In the genomic region with DNA sequence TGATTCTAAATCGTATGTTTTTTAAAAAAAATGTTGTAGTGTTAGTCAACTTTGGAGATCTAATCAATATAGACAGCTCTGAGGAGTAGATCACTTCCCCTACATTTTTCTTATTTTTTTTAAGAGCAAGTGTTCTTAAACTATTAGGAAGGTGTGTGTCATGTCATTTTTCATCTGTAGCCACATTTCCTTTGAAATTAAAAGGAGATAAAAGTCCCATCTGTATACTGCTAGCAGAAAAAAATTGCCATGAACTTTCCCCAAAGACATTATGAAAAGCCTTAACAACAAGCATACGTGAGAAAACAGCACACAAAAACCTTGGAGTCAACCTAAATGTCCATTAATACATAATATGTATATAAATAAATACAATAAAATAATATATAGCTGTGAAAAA, we compare ENCODE assay signal across 1 cellular context.
TF ChIP-seq lines count a peak whose summit lies in the region.

No MANE protein-coding gene starts in this region.

TF ChIP-seq in GM23338, 12 proteins besides CTCF, POLR2A, EP300 and RAD21 (continued from another document):
- TF ChIP-seq, protein P1, sequence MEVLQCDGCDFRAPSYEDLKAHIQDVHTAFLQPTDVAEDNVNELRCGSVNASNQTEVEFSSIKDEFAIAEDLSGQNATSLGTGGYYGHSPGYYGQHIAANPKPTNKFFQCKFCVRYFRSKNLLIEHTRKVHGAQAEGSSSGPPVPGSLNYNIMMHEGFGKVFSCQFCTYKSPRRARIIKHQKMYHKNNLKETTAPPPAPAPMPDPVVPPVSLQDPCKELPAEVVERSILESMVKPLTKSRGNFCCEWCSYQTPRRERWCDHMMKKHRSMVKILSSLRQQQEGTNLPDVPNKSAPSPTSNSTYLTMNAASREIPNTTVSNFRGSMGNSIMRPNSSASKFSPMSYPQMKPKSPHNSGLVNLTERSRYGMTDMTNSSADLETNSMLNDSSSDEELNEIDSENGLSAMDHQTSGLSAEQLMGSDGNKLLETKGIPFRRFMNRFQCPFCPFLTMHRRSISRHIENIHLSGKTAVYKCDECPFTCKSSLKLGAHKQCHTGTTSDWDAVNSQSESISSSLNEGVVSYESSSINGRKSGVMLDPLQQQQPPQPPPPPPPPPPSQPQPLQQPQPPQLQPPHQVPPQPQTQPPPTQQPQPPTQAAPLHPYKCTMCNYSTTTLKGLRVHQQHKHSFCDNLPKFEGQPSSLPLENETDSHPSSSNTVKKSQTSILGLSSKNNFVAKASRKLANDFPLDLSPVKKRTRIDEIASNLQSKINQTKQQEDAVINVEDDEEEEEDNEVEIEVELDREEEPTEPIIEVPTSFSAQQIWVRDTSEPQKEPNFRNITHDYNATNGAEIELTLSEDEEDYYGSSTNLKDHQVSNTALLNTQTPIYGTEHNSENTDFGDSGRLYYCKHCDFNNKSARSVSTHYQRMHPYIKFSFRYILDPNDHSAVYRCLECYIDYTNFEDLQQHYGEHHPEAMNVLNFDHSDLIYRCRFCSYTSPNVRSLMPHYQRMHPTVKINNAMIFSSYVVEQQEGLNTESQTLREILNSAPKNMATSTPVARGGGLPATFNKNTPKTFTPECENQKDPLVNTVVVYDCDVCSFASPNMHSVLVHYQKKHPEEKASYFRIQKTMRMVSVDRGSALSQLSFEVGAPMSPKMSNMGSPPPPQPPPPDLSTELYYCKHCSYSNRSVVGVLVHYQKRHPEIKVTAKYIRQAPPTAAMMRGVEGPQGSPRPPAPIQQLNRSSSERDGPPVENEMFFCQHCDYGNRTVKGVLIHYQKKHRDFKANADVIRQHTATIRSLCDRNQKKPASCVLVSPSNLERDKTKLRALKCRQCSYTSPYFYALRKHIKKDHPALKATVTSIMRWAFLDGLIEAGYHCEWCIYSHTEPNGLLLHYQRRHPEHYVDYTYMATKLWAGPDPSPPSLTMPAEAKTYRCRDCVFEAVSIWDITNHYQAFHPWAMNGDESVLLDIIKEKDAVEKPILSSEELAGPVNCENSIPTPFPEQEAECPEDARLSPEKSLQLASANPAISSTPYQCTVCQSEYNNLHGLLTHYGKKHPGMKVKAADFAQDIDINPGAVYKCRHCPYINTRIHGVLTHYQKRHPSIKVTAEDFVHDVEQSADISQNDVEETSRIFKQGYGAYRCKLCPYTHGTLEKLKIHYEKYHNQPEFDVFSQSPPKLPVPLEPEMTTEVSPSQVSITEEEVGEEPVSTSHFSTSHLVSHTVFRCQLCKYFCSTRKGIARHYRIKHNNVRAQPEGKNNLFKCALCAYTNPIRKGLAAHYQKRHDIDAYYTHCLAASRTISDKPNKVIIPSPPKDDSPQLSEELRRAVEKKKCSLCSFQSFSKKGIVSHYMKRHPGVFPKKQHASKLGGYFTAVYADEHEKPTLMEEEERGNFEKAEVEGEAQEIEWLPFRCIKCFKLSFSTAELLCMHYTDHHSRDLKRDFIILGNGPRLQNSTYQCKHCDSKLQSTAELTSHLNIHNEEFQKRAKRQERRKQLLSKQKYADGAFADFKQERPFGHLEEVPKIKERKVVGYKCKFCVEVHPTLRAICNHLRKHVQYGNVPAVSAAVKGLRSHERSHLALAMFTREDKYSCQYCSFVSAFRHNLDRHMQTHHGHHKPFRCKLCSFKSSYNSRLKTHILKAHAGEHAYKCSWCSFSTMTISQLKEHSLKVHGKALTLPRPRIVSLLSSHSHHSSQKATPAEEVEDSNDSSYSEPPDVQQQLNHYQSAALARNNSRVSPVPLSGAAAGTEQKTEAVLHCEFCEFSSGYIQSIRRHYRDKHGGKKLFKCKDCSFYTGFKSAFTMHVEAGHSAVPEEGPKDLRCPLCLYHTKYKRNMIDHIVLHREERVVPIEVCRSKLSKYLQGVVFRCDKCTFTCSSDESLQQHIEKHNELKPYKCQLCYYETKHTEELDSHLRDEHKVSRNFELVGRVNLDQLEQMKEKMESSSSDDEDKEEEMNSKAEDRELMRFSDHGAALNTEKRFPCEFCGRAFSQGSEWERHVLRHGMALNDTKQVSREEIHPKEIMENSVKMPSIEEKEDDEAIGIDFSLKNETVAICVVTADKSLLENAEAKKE (CRISPR knock-in tag; IDR thresholded peaks at IDR 0.05) = no peak
- TF ChIP-seq JUNB (IDR thresholded peaks at IDR 0.05; ENCODE audit: unreplicated experiment) = no peak
- TF ChIP-seq, protein P2, sequence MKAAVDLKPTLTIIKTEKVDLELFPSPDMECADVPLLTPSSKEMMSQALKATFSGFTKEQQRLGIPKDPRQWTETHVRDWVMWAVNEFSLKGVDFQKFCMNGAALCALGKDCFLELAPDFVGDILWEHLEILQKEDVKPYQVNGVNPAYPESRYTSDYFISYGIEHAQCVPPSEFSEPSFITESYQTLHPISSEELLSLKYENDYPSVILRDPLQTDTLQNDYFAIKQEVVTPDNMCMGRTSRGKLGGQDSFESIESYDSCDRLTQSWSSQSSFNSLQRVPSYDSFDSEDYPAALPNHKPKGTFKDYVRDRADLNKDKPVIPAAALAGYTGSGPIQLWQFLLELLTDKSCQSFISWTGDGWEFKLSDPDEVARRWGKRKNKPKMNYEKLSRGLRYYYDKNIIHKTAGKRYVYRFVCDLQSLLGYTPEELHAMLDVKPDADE (IDR thresholded peaks at IDR 0.05) = no peak
- TF ChIP-seq POLR2AphosphoS5 (IDR thresholded peaks at IDR 0.05; ENCODE audit: low read depth) = no peak
- TF ChIP-seq STAT1 (IDR thresholded peaks at IDR 0.05; ENCODE audit: unreplicated experiment) = no peak
- no peak for TF ChIP-seq EZH2 (IDR thresholded peaks at IDR 0.05; ENCODE audit: low read depth, unreplicated experiment)
- no peak for TF ChIP-seq EZH2phosphoT487 (IDR thresholded peaks at IDR 0.05; ENCODE audit: unreplicated experiment)
- no peak for TF ChIP-seq NANOG (IDR thresholded peaks at IDR 0.05; ENCODE audit: borderline replicate concordance)
- no peak for TF ChIP-seq ZNF114 (CRISPR knock-in tag; IDR thresholded peaks at IDR 0.05)
- TF ChIP-seq, protein P3, sequence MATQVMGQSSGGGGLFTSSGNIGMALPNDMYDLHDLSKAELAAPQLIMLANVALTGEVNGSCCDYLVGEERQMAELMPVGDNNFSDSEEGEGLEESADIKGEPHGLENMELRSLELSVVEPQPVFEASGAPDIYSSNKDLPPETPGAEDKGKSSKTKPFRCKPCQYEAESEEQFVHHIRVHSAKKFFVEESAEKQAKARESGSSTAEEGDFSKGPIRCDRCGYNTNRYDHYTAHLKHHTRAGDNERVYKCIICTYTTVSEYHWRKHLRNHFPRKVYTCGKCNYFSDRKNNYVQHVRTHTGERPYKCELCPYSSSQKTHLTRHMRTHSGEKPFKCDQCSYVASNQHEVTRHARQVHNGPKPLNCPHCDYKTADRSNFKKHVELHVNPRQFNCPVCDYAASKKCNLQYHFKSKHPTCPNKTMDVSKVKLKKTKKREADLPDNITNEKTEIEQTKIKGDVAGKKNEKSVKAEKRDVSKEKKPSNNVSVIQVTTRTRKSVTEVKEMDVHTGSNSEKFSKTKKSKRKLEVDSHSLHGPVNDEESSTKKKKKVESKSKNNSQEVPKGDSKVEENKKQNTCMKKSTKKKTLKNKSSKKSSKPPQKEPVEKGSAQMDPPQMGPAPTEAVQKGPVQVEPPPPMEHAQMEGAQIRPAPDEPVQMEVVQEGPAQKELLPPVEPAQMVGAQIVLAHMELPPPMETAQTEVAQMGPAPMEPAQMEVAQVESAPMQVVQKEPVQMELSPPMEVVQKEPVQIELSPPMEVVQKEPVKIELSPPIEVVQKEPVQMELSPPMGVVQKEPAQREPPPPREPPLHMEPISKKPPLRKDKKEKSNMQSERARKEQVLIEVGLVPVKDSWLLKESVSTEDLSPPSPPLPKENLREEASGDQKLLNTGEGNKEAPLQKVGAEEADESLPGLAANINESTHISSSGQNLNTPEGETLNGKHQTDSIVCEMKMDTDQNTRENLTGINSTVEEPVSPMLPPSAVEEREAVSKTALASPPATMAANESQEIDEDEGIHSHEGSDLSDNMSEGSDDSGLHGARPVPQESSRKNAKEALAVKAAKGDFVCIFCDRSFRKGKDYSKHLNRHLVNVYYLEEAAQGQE (IDR thresholded peaks at IDR 0.05; ENCODE audit: unreplicated experiment) = no peak
- TF ChIP-seq CREB1 (CRISPR knock-in tag; IDR thresholded peaks at IDR 0.05; ENCODE audit: low read depth) = no peak
